In genomic region chr17:10699861-10700260, GRCh38 we compare ENCODE assay signal across 12 cellular contexts. TPM values are rescaled to one million over a fixed set of nuclear protein-coding genes. Genes with fewer than 3 reads are reported as not detected.
A peak's percentile ranks its signal among the peaks of the same experiment; 100 is the strongest.
DNase-seq lines count a peak whose midpoint lies in the region; ATAC-seq, FAIRE-seq and TF ChIP-seq lines count a peak whose summit lies in the region.
"Had no signal": no experiment of that assay in that cellular context is flagged by ENCODE, and none has a peak within 500 bp of the region (broad histone marks: within the 10 kb centered on the region; RNA-seq: fewer than 3 reads in every experiment).

No MANE protein-coding gene starts in this region.

- no peak for TF ChIP-seq EP300 in GM12878 (IDR thresholded peaks at IDR 0.05; ENCODE audit: borderline replicate concordance in 1 of 2, control insufficient read depth in 1 of 2, low read depth in 2 of 2, low read length in 2 of 2)

- FAIRE-seq in GM12878 (lab: Jason Lieb, UNC): no peak

- no peaks in the 10 kb centered on the region for H3K9me2 ChIP-seq in Loucy (replicated peaks; ENCODE audit: low read depth, low read length)

- no peak for TF ChIP-seq RAD21 in GM12878 (IDR thresholded peaks at IDR 0.05; ENCODE audit: insufficient read depth, low read depth, low read length)

- no peaks in the 10 kb centered on the region for H3K9me3 Mint-ChIP-seq in neural crest cell

- no peaks in the 10 kb centered on the region for H3K27me3 Mint-ChIP-seq in neural crest cell (ENCODE audit: low read depth)

- H3K4me2 ChIP-seq in Loucy (ENCODE audit: low read depth, low read length, poor library complexity, severe bottlenecking) (peak overlapping the region; percentile 91), GM12878 (ENCODE audit: control insufficient read depth, insufficient read depth) (0 out of 2 replicates have a peak overlapping the region, but pooled peaks have one; percentile 7)

- no peaks in the 10 kb centered on the region for H3K36me3 Mint-ChIP-seq in neural crest cell (ENCODE audit: low read depth)

- TF ChIP-seq CTCF in Loucy (conservative IDR thresholded peaks at IDR 0.05; ENCODE audit: low read length): no peak
- TF ChIP-seq CTCF in GM12878 (IDR thresholded peaks at IDR 0.05 in 2 of 3, conservative IDR thresholded peaks at IDR 0.05 in 1 of 3; ENCODE audit: control insufficient read depth in 2 of 3, extremely low read depth in 1 of 3, insufficient read depth in 1 of 3, low read depth in 3 of 3, low read length in 3 of 3): no peak
- TF ChIP-seq CTCF in neural crest cell (conservative IDR thresholded peaks at IDR 0.05): no peak
- TF ChIP-seq CTCF in heart left ventricle (IDR thresholded peaks at IDR 0.05): no peak

- BruUV-seq in GM12878 (replicated peaks; lab: Mats Ljungman, UMichigan): no TSS peak

- no peak overlapping the region for H3K27ac Mint-ChIP-seq in neural crest cell (ENCODE audit: unreplicated experiment)

- DNase-seq in ELR (ENCODE audit: low read depth) (peak; percentile 16), GM12878 (ENCODE audit: low read depth, low spot score) (no peak), neural crest cell (ENCODE audit: low read depth, low spot score) (no peak), NCI-H345 (lab: John Stamatoyannopoulos, UW) (no peak), heart left ventricle (no peak), HCEC 1CT (no peak)
- DNase-seq: caudate nucleus, DMS153, islet precursor cell, NCI-H526, SHP77 had no signal

- H3K4me1 ChIP-seq in Loucy (ENCODE audit: insufficient read depth, low read length, poor library complexity, severe bottlenecking) (peaks cover 55% of the 10 kb centered on the region), GM12878 (ENCODE audit: control insufficient read depth, insufficient read depth, low read length) (peaks cover 13% of the 10 kb centered on the region), heart left ventricle (peaks cover 6 to 52% (median 21%) of the 10 kb centered on the region in 12 donors)

- POLR2A ChIA-PET in GM12878 (lab: Charles Lee): no interaction called here

- RAD21 ChIA-PET in GM12878 (lab: Charles Lee; ENCODE audit: unreplicated experiment): interaction anchor here (0.9 kb wide), 1 partner anchor 71 kb away, joined by 3 read pairs; no protein-coding TSS in a partner anchor

- H3K27ac ChIP-seq in GM12878 (ENCODE audit: control insufficient read depth, insufficient read depth) (no peak overlapping the region), heart left ventricle (peak overlapping the region in 1 of 12 donors; percentile 29)

- H3K9me3 ChIP-seq in Loucy (ENCODE audit: insufficient read depth, low read depth, low read length) (no peaks in the 10 kb centered on the region), GM12878 (replicated peaks; ENCODE audit: control insufficient read depth, insufficient read depth, low read length) (no peaks in the 10 kb centered on the region), heart left ventricle (no peaks in the 10 kb centered on the region)

- no peak for ATAC-seq in GM12878
- no peak for ATAC-seq in heart left ventricle

- H3K4me1 Mint-ChIP-seq in neural crest cell: peaks cover 35% of the 10 kb centered on the region

- H3K27me3 ChIP-seq in Loucy (ENCODE audit: insufficient read depth, low read length, poor library complexity, severe bottlenecking) (no peaks in the 10 kb centered on the region), GM12878 (replicated peaks in 1 of 2; ENCODE audit: control insufficient read depth in 2 of 2, insufficient read depth in 2 of 2, low read length in 1 of 2) (no peaks in the 10 kb centered on the region), heart left ventricle (no peaks in the 10 kb centered on the region)

- CTCF ChIA-PET in GM12878 (lab: Yijun Ruan, JAX): interaction anchor here (1.2 kb wide), 1 partner anchor 16 kb away, joined by 4 read pairs; no protein-coding TSS in a partner anchor

- H3K9ac ChIP-seq in Loucy (ENCODE audit: low read depth, low read length, poor library complexity, severe bottlenecking) (peak overlapping the region; percentile 61), GM12878 (ENCODE audit: control insufficient read depth, insufficient read depth, low read length) (no peak overlapping the region)

- in situ Hi-C loops in GM12878 (cut with MboI): no loop called here

- intact Hi-C loops in GM12878 (cut with micrococcal nuclease; ENCODE audit: unreplicated experiment) (no loop called here), heart left ventricle (cut with DNase I) (no loop called here)

- SMC1A ChIA-PET in GM12878 (lab: Charles Lee; ENCODE audit: uncharacterized antibody, unreplicated experiment): interaction anchor here (0.5 kb wide), 1 partner anchor 85 kb away, joined by 4 read pairs; no protein-coding TSS in a partner anchor

- H2AFZ ChIP-seq in Loucy (ENCODE audit: low read length) (no peak overlapping the region), GM12878 (ENCODE audit: control insufficient read depth, low read depth, low read length) (no peak overlapping the region)

- H4K20me1 ChIP-seq in Loucy (ENCODE audit: insufficient read depth, low read length, poor library complexity, severe bottlenecking) (peaks cover 17% of the 10 kb centered on the region), GM12878 (ENCODE audit: control insufficient read depth, insufficient read depth) (no peaks in the 10 kb centered on the region)

- TF ChIP-seq POLR2A in GM12878 (IDR thresholded peaks at IDR 0.05; ENCODE audit: low read depth, low read length): no peak
- no peak for TF ChIP-seq POLR2A in heart left ventricle (IDR thresholded peaks at IDR 0.05)

- 0 out of 2 replicates have a peak, but pooled peaks cover 3% of the 10 kb centered on the region for H3F3A ChIP-seq in Loucy (ENCODE audit: low read depth)

- H3K36me3 ChIP-seq in Loucy (ENCODE audit: insufficient read depth, low read length) (peaks cover under 1% of the 10 kb centered on the region; the same call in 1 of the 2 replicates), GM12878 (ENCODE audit: control insufficient read depth in 2 of 2, insufficient read depth in 2 of 2, low read length in 1 of 2) (peaks cover 0 to 7% of the 10 kb centered on the region in 2 experiments; a peak in 1 of 4 replicates), heart left ventricle (peaks cover 0 to 12% (median 8%) of the 10 kb centered on the region in 9 donors)

- H3K79me2 ChIP-seq in Loucy (ENCODE audit: insufficient read depth, low read length): peaks cover 79% of the 10 kb centered on the region
- H3K79me2 ChIP-seq in GM12878 (ENCODE audit: control insufficient read depth, insufficient read depth, low read length): peaks cover 44% of the 10 kb centered on the region

- WGBS in GM12878 (ENCODE audit: insufficient coverage, insufficient replicate concordance, low lambda C conversion rate, missing lambda C conversion rate): 92% methylated on average over 1 of the region's 1 CpG
- 84 to 100% (median 94%) methylated on average over 1 of the region's 1 CpG for WGBS in heart left ventricle, 4 donors

- H3K4me3 ChIP-seq in Loucy (ENCODE audit: low read length, poor library complexity, severe bottlenecking) (peak overlapping the region; percentile 84), GM12878 (no peak overlapping the region), heart left ventricle (no peak overlapping the region)

- peak overlapping the region; percentile 79 for H3K4me3 Mint-ChIP-seq in neural crest cell

RNA-seq across cellular contexts. Expression of gene ADPRM, which starts 2.5 kb away (rescaled TPM):
- 28.4 and 29.8 TPM in 2 replicates for total RNA-seq in GM12878 (2013; cell fraction: nucleolus; rRNA removed)
- total RNA-seq in GM12878 (2014; rRNA removed) (8.7 TPM in 2 replicates), GM12878 (2014; rRNA removed; fragmentation: Illumina TruSeq; extraction: Trizol) (11.0 and 11.7 TPM in 2 replicates), GM12878 (2021) (7.1 TPM in 2 replicates), neural crest cell (9.7 and 9.8 TPM in 2 replicates), heart left ventricle (1 to 10 TPM; 2.1 to 7.2 (median 4.6) TPM)
- 12.0 TPM for polyA plus RNA-seq in GM12878 (2011; ENCODE audit: low read depth)
- polyA plus RNA-seq in GM12878 (2011; rRNA removed) (13.8 and 18.4 TPM in 2 replicates), GM12878 (2014; fragmentation: Illumina TruSeq; extraction: Trizol) (8.8 and 11.4 TPM in 2 replicates), GM12878 (2014; fragmentation: Nextera tagmentation; extraction: Ambion mirVana) (10 to 100 TPM; 14.2 to 18.4 TPM), GM12878 (2014; rRNA removed) (5.4 and 7.5 TPM in 2 replicates), GM12878 (2016; fragmentation: Nextera tagmentation; extraction: Ambion mirVana) (1 to 10 TPM; 8.0 to 8.3 TPM), heart left ventricle (1 to 10 TPM; 3.2 to 3.5 TPM)
- polyA plus RNA-seq in GM12878 (2011; cell fraction: cytosol; rRNA removed): 6.4 and 8.4 TPM in 2 replicates
- polyA plus RNA-seq in GM12878 (2011; cell fraction: nucleus; rRNA removed): 5.9 and 6.6 TPM in 2 replicates
- polyA plus RNA-seq in GM12878 (2012): 11.3 and 12.9 TPM in 2 replicates
- polyA minus RNA-seq in GM12878 (2011; rRNA and poly(A)+ RNA removed): 9.5 and 12.7 TPM in 2 replicates
- polyA minus RNA-seq in GM12878 (2011; cell fraction: cytosol; rRNA and poly(A)+ RNA removed): 1.3 and 2.1 TPM in 2 replicates
- 8.3 and 12.1 TPM in 2 replicates for polyA minus RNA-seq in GM12878 (2011; cell fraction: nucleus; rRNA and poly(A)+ RNA removed)

RNA-seq across cellular contexts. Expression of gene SCO1, which starts 2.5 kb away (rescaled TPM):
- 40.1 and 45.8 TPM in 2 replicates for total RNA-seq in GM12878 (2013; cell fraction: nucleolus; rRNA removed)
- total RNA-seq in GM12878 (2014; rRNA removed): 71.4 and 73.0 TPM in 2 replicates
- 25.3 and 29.4 TPM in 2 replicates for total RNA-seq in GM12878 (2014; rRNA removed; fragmentation: Illumina TruSeq; extraction: Trizol)
- 43.1 and 43.5 TPM in 2 replicates for total RNA-seq in GM12878 (2021)
- polyA plus RNA-seq in GM12878 (2011; ENCODE audit: low read depth): 8.5 TPM
- polyA plus RNA-seq in GM12878 (2011; rRNA removed): 32.6 and 42.4 TPM in 2 replicates
- polyA plus RNA-seq in GM12878 (2011; cell fraction: cytosol; rRNA removed): 17.9 and 22.0 TPM in 2 replicates
- polyA plus RNA-seq in GM12878 (2011; cell fraction: nucleus; rRNA removed): 15.3 and 21.4 TPM in 2 replicates
- 15.6 and 19.1 TPM in 2 replicates for polyA plus RNA-seq in GM12878 (2012)
- polyA plus RNA-seq in GM12878 (2014; fragmentation: Illumina TruSeq; extraction: Trizol): 25.3 and 25.4 TPM in 2 replicates
- polyA plus RNA-seq in GM12878 (2014; fragmentation: Nextera tagmentation; extraction: Ambion mirVana): 10 to 100 TPM in 1 of 2 experiments, 1 to 10 TPM in 1; 8.2 to 24.8 TPM
- 41.7 and 50.9 TPM in 2 replicates for polyA plus RNA-seq in GM12878 (2014; rRNA removed)
- 10 to 100 TPM; 64.7 to 68.1 TPM for polyA plus RNA-seq in GM12878 (2016; fragmentation: Nextera tagmentation; extraction: Ambion mirVana)
- 13.2 and 15.9 TPM in 2 replicates for polyA minus RNA-seq in GM12878 (2011; rRNA and poly(A)+ RNA removed)
- polyA minus RNA-seq in GM12878 (2011; cell fraction: cytosol; rRNA and poly(A)+ RNA removed): 6.4 and 8.6 TPM in 2 replicates
- 36.0 and 63.3 TPM in 2 replicates for polyA minus RNA-seq in GM12878 (2011; cell fraction: nucleus; rRNA and poly(A)+ RNA removed)
- 32.5 and 36.2 TPM in 2 replicates for total RNA-seq in neural crest cell
- total RNA-seq in heart left ventricle: 10 to 100 TPM; 27.7 to 42.9 (median 31.4) TPM
- polyA plus RNA-seq in heart left ventricle: 10 to 100 TPM in 1 of 2 donors, 1 to 10 TPM in 1; 9.2 to 53.4 TPM

RNA-seq across cellular contexts. Expression of gene TMEM220, which starts 30.0 kb away (rescaled TPM):
- total RNA-seq in GM12878 (2013; cell fraction: nucleolus; rRNA removed): not detected in 2 replicates
- total RNA-seq in GM12878 (2014; rRNA removed) (0.06 TPM in 1 of 2 replicates, not detected in the other), GM12878 (2014; rRNA removed; fragmentation: Illumina TruSeq; extraction: Trizol) (0.04 TPM in 1 of 2 replicates, not detected in the other), GM12878 (2021) (not detected in 2 replicates), neural crest cell (5.0 and 5.1 TPM in 2 replicates), heart left ventricle (10 to 100 TPM in 1 of 9 donors, 1 to 10 TPM in 8; 3.8 to 13.9 (median 6.3) TPM)
- polyA plus RNA-seq in GM12878 (2011; ENCODE audit: low read depth): not detected
- polyA plus RNA-seq in GM12878 (2011; rRNA removed) (0.05 TPM in 1 of 2 replicates, not detected in the other), GM12878 (2014; fragmentation: Illumina TruSeq; extraction: Trizol) (0.04 TPM in 1 of 2 replicates, not detected in the other), GM12878 (2014; fragmentation: Nextera tagmentation; extraction: Ambion mirVana) (under 1 TPM; 0.02 to 0.07 TPM), GM12878 (2014; rRNA removed) (0.06 and 0.63 TPM in 2 replicates), GM12878 (2016; fragmentation: Nextera tagmentation; extraction: Ambion mirVana) (under 1 TPM; 0.17 to 0.30 TPM), heart left ventricle (1 to 10 TPM; 3.2 to 8.3 TPM)
- polyA plus RNA-seq in GM12878 (2011; cell fraction: cytosol; rRNA removed): 0.01 TPM in 1 of 2 replicates, not detected in the other
- not detected in 2 replicates for polyA plus RNA-seq in GM12878 (2011; cell fraction: nucleus; rRNA removed)
- 0.34 and 0.42 TPM in 2 replicates for polyA plus RNA-seq in GM12878 (2012)
- polyA minus RNA-seq in GM12878 (2011; rRNA and poly(A)+ RNA removed): not detected in 2 replicates
- not detected in 2 replicates for polyA minus RNA-seq in GM12878 (2011; cell fraction: cytosol; rRNA and poly(A)+ RNA removed)
- polyA minus RNA-seq in GM12878 (2011; cell fraction: nucleus; rRNA and poly(A)+ RNA removed): not detected in 2 replicates

RNA-seq across cellular contexts. Expression of gene MYH3, which starts 42.8 kb away (rescaled TPM):
- 5.4 and 8.7 TPM in 2 replicates for total RNA-seq in GM12878 (2013; cell fraction: nucleolus; rRNA removed)
- total RNA-seq in GM12878 (2014; rRNA removed) (0.17 and 1.5 TPM in 2 replicates), GM12878 (2014; rRNA removed; fragmentation: Illumina TruSeq; extraction: Trizol) (0.31 and 1.0 TPM in 2 replicates), GM12878 (2021) (1.1 and 1.4 TPM in 2 replicates), neural crest cell (3.6 and 3.8 TPM in 2 replicates), heart left ventricle (1 to 10 TPM in 1 of 9 donors, under 1 TPM in 8; 0.13 to 1.8 (median 0.62) TPM)
- 0.18 TPM for polyA plus RNA-seq in GM12878 (2011; ENCODE audit: low read depth)
- polyA plus RNA-seq in GM12878 (2011; rRNA removed) (0.98 and 1.2 TPM in 2 replicates), GM12878 (2014; fragmentation: Illumina TruSeq; extraction: Trizol) (0.82 and 1.3 TPM in 2 replicates), GM12878 (2014; fragmentation: Nextera tagmentation; extraction: Ambion mirVana) (under 1 TPM; 0.14 to 0.69 TPM), GM12878 (2014; rRNA removed) (0.36 and 0.53 TPM in 2 replicates), GM12878 (2016; fragmentation: Nextera tagmentation; extraction: Ambion mirVana) (under 1 TPM; 0.72 to 0.96 TPM), heart left ventricle (1 to 10 TPM in 1 of 2 donors, under 1 TPM in 1; 0.57 to 1.2 TPM)
- 0.36 and 0.40 TPM in 2 replicates for polyA plus RNA-seq in GM12878 (2011; cell fraction: cytosol; rRNA removed)
- polyA plus RNA-seq in GM12878 (2011; cell fraction: nucleus; rRNA removed): 2.7 and 5.3 TPM in 2 replicates
- 0.36 and 0.84 TPM in 2 replicates for polyA plus RNA-seq in GM12878 (2012)
- polyA minus RNA-seq in GM12878 (2011; rRNA and poly(A)+ RNA removed): 0.41 and 1.6 TPM in 2 replicates
- not detected in 2 replicates for polyA minus RNA-seq in GM12878 (2011; cell fraction: cytosol; rRNA and poly(A)+ RNA removed)
- polyA minus RNA-seq in GM12878 (2011; cell fraction: nucleus; rRNA and poly(A)+ RNA removed): 0.48 and 3.5 TPM in 2 replicates
